Comparison of ENCODE assay signal across 8 cellular contexts in genomic region chr2:134917219-134917957, GRCh38. TPM values are rescaled to one million over a fixed set of nuclear protein-coding genes. Genes with fewer than 3 reads are reported as not detected.
DNase-seq lines count a peak whose midpoint lies in the region; ATAC-seq and TF ChIP-seq lines count a peak whose summit lies in the region.

No MANE protein-coding gene starts in this region.

- intact Hi-C loops in IMR-90 (cut with micrococcal nuclease), result no loop called here
- intact Hi-C loops in right cardiac atrium (cut with DNase I), result no loop called here

- H3K27ac Mint-ChIP-seq in activated T-helper 17 cell treated with anti-CD3 and anti-CD28 coated beads, Interleukin-2, amount 50 U/mL, for 72 hours, result peak overlapping the region; percentile 93

- no TSS peak for BruUV-seq in IMR-90 (replicated peaks; lab: Mats Ljungman, UMichigan)

- peak overlapping the region; percentile 75 to 100 (median 87) for H3K27ac ChIP-seq in BLaER1 treated with 17β-estradiol and CSF1 and Interleukin-3, amounts not matched to agents 10 nM and 100 nM
- H3K27ac ChIP-seq in IMR-90 (ENCODE audit: insufficient read depth, low read length) (peak overlapping the region; percentile 78), right cardiac atrium (ENCODE audit: low read length) (peak overlapping the region; percentile 76), skin epidermis (peak overlapping the region; percentile 88 to 99 (median 98))

- H3K9me1 ChIP-seq in IMR-90 (ENCODE audit: insufficient read depth, low read length), result no peaks in the 10 kb centered on the region; the same call in 1 of the 2 replicates

- H3K27me3 ChIP-seq in BLaER1 treated with 17β-estradiol and CSF1 and Interleukin-3, amounts not matched to agents 10 nM and 100 nM, result no peaks in the 10 kb centered on the region
- H3K27me3 ChIP-seq in IMR-90 (ENCODE audit: control insufficient read depth, insufficient read depth, low read length) (no peaks in the 10 kb centered on the region), right cardiac atrium (ENCODE audit: control insufficient read depth, insufficient read depth) (no peaks in the 10 kb centered on the region)

- no peak for TF ChIP-seq POLR2A in IMR-90 (IDR thresholded peaks at IDR 0.05; ENCODE audit: low read depth, low read length)

- H3K56ac ChIP-seq in IMR-90 (ENCODE audit: extremely low read depth, insufficient read depth, low read length), result peak overlapping the region; percentile 89

- H2AFZ ChIP-seq in IMR-90 (replicated peaks; ENCODE audit: low read length, poor library complexity), result peak overlapping the region; percentile 73

- peak overlapping the region; percentile 82 for H3K14ac ChIP-seq in IMR-90 (replicated peaks; ENCODE audit: low read depth, low read length)

- peaks cover 44% of the 10 kb centered on the region for H3K36me3 Mint-ChIP-seq in activated T-helper 17 cell treated with anti-CD3 and anti-CD28 coated beads, Interleukin-2, amount 50 U/mL, for 72 hours (ENCODE audit: low read depth)

- peak overlapping the region; percentile 48 for H4K5ac ChIP-seq in IMR-90 (ENCODE audit: low read depth, low read length)

- DNase-seq in IMR-90, result no peak
- DNase-seq in right cardiac atrium, result peak; percentile 18 to 52 (median 48)
- no peak for DNase-seq in SW480 (ENCODE audit: low spot score)
- no peak for DNase-seq in MV-4-11 (lab: John Stamatoyannopoulos, UW)

- WGBS in IMR-90 (ENCODE audit: extremely low coverage in 2 of 2, insufficient read length in 1 of 2), 2 experiments, result 20% methylated on average over 1 of the region's 18 CpGs; no CpG with 5 or more reads in 1 of the 2 experiments
- WGBS in right cardiac atrium, result 37% methylated on average over 18 of the region's 18 CpGs

- no peaks in the 10 kb centered on the region for H3K9me3 Mint-ChIP-seq in activated T-helper 17 cell treated with anti-CD3 and anti-CD28 coated beads, Interleukin-2, amount 50 U/mL, for 72 hours

- H3K4ac ChIP-seq in IMR-90 (ENCODE audit: low read depth, low read length), result peak overlapping the region; percentile 54

- peaks cover 23 to 30% (median 29%) of the 10 kb centered on the region in 11 experiments for H4K20me1 ChIP-seq in BLaER1 treated with 17β-estradiol and CSF1 and Interleukin-3, amounts not matched to agents 10 nM and 100 nM
- peaks cover 23% of the 10 kb centered on the region for H4K20me1 ChIP-seq in IMR-90 (ENCODE audit: insufficient read depth, low read length)

- peak overlapping the region; percentile 68 to 100 (median 86) for H3K9ac ChIP-seq in BLaER1 treated with 17β-estradiol and CSF1 and Interleukin-3, amounts not matched to agents 10 nM and 100 nM
- peak overlapping the region; percentile 70 for H3K9ac ChIP-seq in IMR-90 (ENCODE audit: low read depth, low read length)

- H4K91ac ChIP-seq in IMR-90 (ENCODE audit: insufficient read depth, low read depth, low read length), result peak overlapping the region; percentile 27; the same call in 1 of the 2 replicates

- in situ Hi-C loops in IMR-90 (cut with MboI; ENCODE audit: low sequenced_read_pairs), result loop anchor here (10.0 to 25.0 kb wide), 2 partner anchors 803 to 1030 kb away; no protein-coding TSS in a partner anchor

- H3K27me3 Mint-ChIP-seq in activated T-helper 17 cell treated with anti-CD3 and anti-CD28 coated beads, Interleukin-2, amount 50 U/mL, for 72 hours, result no peaks in the 10 kb centered on the region

- CTCF ChIA-PET in IMR-90 (lab: Yijun Ruan, JAX), result no interaction called here

- H3K36me3 ChIP-seq in BLaER1 treated with 17β-estradiol and CSF1 and Interleukin-3, amounts not matched to agents 10 nM and 100 nM, result peaks cover 9 to 28% (median 16%) of the 10 kb centered on the region in 11 experiments; a peak in 19 of 22 replicates
- no peaks in the 10 kb centered on the region for H3K36me3 ChIP-seq in IMR-90 (ENCODE audit: control insufficient read depth, insufficient read depth, low read length)

- POLR2A ChIA-PET in IMR-90 (lab: Charles Lee; ENCODE audit: unreplicated experiment), result no interaction called here

- peak overlapping the region; percentile 66 to 78; a peak in 3 of 4 replicates for H4K8ac ChIP-seq in IMR-90 (ENCODE audit: low read depth in 2 of 2, low read length in 2 of 2)

- peak overlapping the region; percentile 30; the same call in 1 of the 2 replicates for H3K18ac ChIP-seq in IMR-90 (ENCODE audit: low read depth, low read length)

- H3K4me3 ChIP-seq in BLaER1 treated with 17β-estradiol and CSF1 and Interleukin-3, amounts not matched to agents 10 nM and 100 nM, result peak overlapping the region; percentile 64 to 92 (median 69)
- H3K4me3 ChIP-seq in IMR-90 (ENCODE audit: insufficient read depth, low read depth, low read length) (peak overlapping the region; percentile 89), right cardiac atrium (ENCODE audit: low read length) (peak overlapping the region; percentile 81), skin epidermis (peak overlapping the region; percentile 76 to 96 (median 87))

- dilution Hi-C loops in IMR-90 (cut with HindIII; ENCODE audit: low sequenced_read_pairs, unreplicated experiment), result no loop called here

- H2AK9ac ChIP-seq in IMR-90 (replicated peaks; ENCODE audit: low read depth, low read length, poor library complexity), result peak overlapping the region; percentile 47

- no peak overlapping the region for H2BK20ac ChIP-seq in IMR-90 (ENCODE audit: low read depth, low read length)

- H3K4me2 ChIP-seq in BLaER1 treated with 17β-estradiol and CSF1 and Interleukin-3, amounts not matched to agents 10 nM and 100 nM, result peak overlapping the region; percentile 81 to 99 (median 92)
- H3K4me2 ChIP-seq in IMR-90 (ENCODE audit: low read depth, low read length), result peak overlapping the region; percentile 75

- H2BK120ac ChIP-seq in IMR-90 (ENCODE audit: low read depth, low read length), result 0 out of 2 replicates have a peak overlapping the region, but pooled peaks have one; percentile 8

- no peak for ATAC-seq in IMR-90 (ENCODE audit: low read depth)
- ATAC-seq in activated T-helper 17 cell treated with anti-CD3 and anti-CD28 coated beads, Interleukin-2, amount 50 U/mL, for 72 hours (replicated peaks), result no peak
- no peak for ATAC-seq in right cardiac atrium
- ATAC-seq in HG02970 (IDR thresholded peaks at IDR 0.05; ENCODE audit: low FRiP score, unreplicated experiment), result no peak

- H2AK5ac ChIP-seq in IMR-90 (ENCODE audit: low read depth, low read length), result no peak overlapping the region

- H3K4me3 Mint-ChIP-seq in activated T-helper 17 cell treated with anti-CD3 and anti-CD28 coated beads, Interleukin-2, amount 50 U/mL, for 72 hours, result peak overlapping the region; percentile 98

- H3K79me1 ChIP-seq in IMR-90 (ENCODE audit: low read depth in 1 of 2, low read length in 2 of 2), result peaks cover 5 to 14% of the 10 kb centered on the region in 2 experiments; a peak in 2 of 4 replicates

- peaks cover 0 to 15% (median 11%) of the 10 kb centered on the region in 11 experiments; a peak in 12 of 22 replicates for H3K9me3 ChIP-seq in BLaER1 treated with 17β-estradiol and CSF1 and Interleukin-3, amounts not matched to agents 10 nM and 100 nM (replicated peaks in 1 of 11)
- H3K9me3 ChIP-seq in IMR-90 (ENCODE audit: control insufficient read depth, insufficient read depth, low read length) (no peaks in the 10 kb centered on the region), right cardiac atrium (ENCODE audit: control insufficient read depth, low read length) (no peaks in the 10 kb centered on the region)

- peak overlapping the region; percentile 57 for H3K23ac ChIP-seq in IMR-90 (ENCODE audit: low read depth, low read length)

- H3K4me1 ChIP-seq in BLaER1 treated with 17β-estradiol and CSF1 and Interleukin-3, amounts not matched to agents 10 nM and 100 nM, result peaks cover 19 to 46% (median 32%) of the 10 kb centered on the region in 10 experiments
- H3K4me1 ChIP-seq in IMR-90 (ENCODE audit: control insufficient read depth, insufficient read depth, low read length) (peaks cover 2% of the 10 kb centered on the region; the same call in 1 of the 2 replicates), right cardiac atrium (ENCODE audit: control insufficient read depth, insufficient read depth, low read length) (peaks cover 3% of the 10 kb centered on the region)

- no peak overlapping the region for H2BK15ac ChIP-seq in IMR-90 (ENCODE audit: low read depth, low read length)

- H2BK5ac ChIP-seq in IMR-90 (ENCODE audit: low read depth, low read length, poor library complexity, severe bottlenecking), result peak overlapping the region; percentile 61

- TF ChIP-seq CTCF in IMR-90 (conservative IDR thresholded peaks at IDR 0.05; ENCODE audit: low read depth, low read length), result no peak

- TF ChIP-seq RAD21 in IMR-90 (IDR thresholded peaks at IDR 0.05; ENCODE audit: low read length), result no peak

- H3K4me1 Mint-ChIP-seq in activated T-helper 17 cell treated with anti-CD3 and anti-CD28 coated beads, Interleukin-2, amount 50 U/mL, for 72 hours, result peaks cover 5% of the 10 kb centered on the region

TF ChIP-seq in IMR-90, 13 proteins besides CTCF, POLR2A, EP300 and RAD21 (continues in another document):
- no peak for TF ChIP-seq CHD1 (IDR thresholded peaks at IDR 0.05; ENCODE audit: low read depth, low read length)
- TF ChIP-seq MAZ (IDR thresholded peaks at IDR 0.05; ENCODE audit: borderline replicate concordance, low read depth, low read length), result no peak
- no peak for TF ChIP-seq RFX5 (IDR thresholded peaks at IDR 0.05; ENCODE audit: low read depth, low read length)
- no peak for TF ChIP-seq ELK1 (IDR thresholded peaks at IDR 0.05; ENCODE audit: borderline replicate concordance, low read depth, low read length)
- no peak for TF ChIP-seq NFE2L2 (IDR thresholded peaks at IDR 0.05; ENCODE audit: low read depth, low read length)
- no peak for TF ChIP-seq RCOR1 (IDR thresholded peaks at IDR 0.05; ENCODE audit: insufficient replicate concordance, low read length)

RNA-seq across cellular contexts. Expression of gene CCNT2, which starts 1.2 kb away (rescaled TPM):
- total RNA-seq in IMR-90 (2012; rRNA removed) (30.6 and 44.6 TPM in 2 replicates), right cardiac atrium (10 to 100 TPM; 21.8 to 23.9 (median 22.6) TPM)
- polyA plus RNA-seq in IMR-90 (2012; rRNA removed) (6.6 and 8.8 TPM in 2 replicates), right cardiac atrium (9.0 TPM)
- polyA plus RNA-seq in IMR-90 (2012; cell fraction: cytosol; rRNA removed), result 1.1 and 1.2 TPM in 2 replicates
- polyA plus RNA-seq in IMR-90 (2012; cell fraction: nucleus; rRNA removed; ENCODE audit: low replicate concordance), result 9.5 and 41.4 TPM in 2 replicates
- total RNA-seq in activated T-helper 17 cell treated with anti-CD3 and anti-CD28 coated beads, Interleukin-2, amount 50 U/mL, for 72 hours, result 10 to 100 TPM; 29.0 to 33.2 TPM

Comparison
In these comparisons a context has a peak if more than half of its experiments do, and no peak if none do; other contexts are left out.
1. DNase-seq: peak in right cardiac atrium (3 of 3); none in IMR-90 (single experiment), SW480 (single experiment) and MV-4-11 (single experiment).
2. Peak in every context shown above with its lines, with median percentiles within 50 percentile points of each other: H3K27ac ChIP-seq and H3K4me3 ChIP-seq.